In the genomic region with DNA sequence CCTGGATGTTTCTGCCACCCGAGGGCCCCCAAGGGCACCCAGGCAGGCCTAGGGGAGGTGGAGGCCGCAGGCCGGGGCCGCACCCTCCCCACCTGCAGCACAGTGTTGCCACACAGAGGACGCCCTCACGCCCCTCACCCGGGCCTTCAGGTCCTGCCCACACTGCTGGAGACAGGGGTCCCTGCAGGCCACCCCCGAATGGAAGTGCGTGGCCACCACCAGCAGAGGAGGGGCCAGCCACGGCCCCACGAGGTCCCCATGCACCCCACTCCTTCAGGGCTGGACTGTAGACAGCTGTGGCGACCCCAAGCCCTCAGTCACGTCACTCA, we compare ENCODE assay signal across 17 cellular contexts. TPM values are rescaled to one million over a fixed set of nuclear protein-coding genes. Genes with fewer than 3 reads are reported as not detected.
DNase-seq lines count a peak whose midpoint lies in the region; ATAC-seq and TF ChIP-seq lines count a peak whose summit lies in the region.
"Had no signal": no experiment of that assay in that cellular context is flagged by ENCODE, and none has a peak within 500 bp of the region (broad histone marks: within the 10 kb centered on the region; RNA-seq: fewer than 3 reads in every experiment).

No MANE protein-coding gene starts in this region.

- 86 to 92% methylated on average over 2 to 13 of the region's 13 CpGs for WGBS in body of pancreas, 2 donors
- 55 to 63% methylated on average over 13 of the region's 13 CpGs for WGBS in GM23248 (ENCODE audit: low coverage in 1 of 2, low lambda C conversion rate in 2 of 2, missing lambda C conversion rate in 2 of 2), 2 experiments

- peak; percentile 51 for DNase-seq in Right ventricle myocardium inferior (ENCODE audit: missing footprints)
- DNase-seq in left cardiac atrium = no peak
- peak in 3 of 4 donors; percentile 4 to 9 (median 4) for DNase-seq in body of pancreas
- DNase-seq in memory B cell (ENCODE audit: low spot score in 2 of 2) = no peak
- DNase-seq in upper lobe of right lung = peak; percentile 54
- no peak for DNase-seq in A172 (ENCODE audit: low spot score)
- DNase-seq in GM23248 = no peak
- DNase-seq: activated CD8-positive, alpha-beta T cell treated with anti-CD3 and anti-CD28 coated beads for 36 hours; activated naive CD4-positive, alpha-beta T cell treated with anti-CD3 and anti-CD28 coated beads for 36 hours; hypothalamus; NCI-H1105; NCI-H774; PC-9; stimulated activated naive CD8-positive, alpha-beta T cell treated with anti-CD3 and anti-CD28 coated beads, Interleukin-15, amount 100 ng/mL, for 72 hours had no signal

- no peak for TF ChIP-seq POLR2A in body of pancreas (IDR thresholded peaks at IDR 0.05)

- H3K9me2 ChIP-seq in GM23248 (ENCODE audit: insufficient read depth) = no peaks in the 10 kb centered on the region

- no peak for TF ChIP-seq CTCF in body of pancreas (IDR thresholded peaks at IDR 0.05)
- TF ChIP-seq CTCF in upper lobe of right lung (IDR thresholded peaks at IDR 0.05) = no peak

- no peaks in the 10 kb centered on the region for H3F3A ChIP-seq in GM23248 (ENCODE audit: insufficient read depth)

- no peaks in the 10 kb centered on the region for H3K9me3 Mint-ChIP-seq in memory B cell
- H3K9me3 Mint-ChIP-seq: activated CD8-positive, alpha-beta T cell treated with anti-CD3 and anti-CD28 coated beads for 36 hours; activated naive CD4-positive, alpha-beta T cell treated with anti-CD3 and anti-CD28 coated beads for 36 hours; stimulated activated naive CD8-positive, alpha-beta T cell treated with anti-CD3 and anti-CD28 coated beads, Interleukin-15, amount 100 ng/mL, for 72 hours had no signal

- H3K9me3 ChIP-seq in body of pancreas (no peaks in the 10 kb centered on the region), upper lobe of right lung (no peaks in the 10 kb centered on the region), GM23248 (ENCODE audit: low read depth) (no peaks in the 10 kb centered on the region)
- H3K9me3 ChIP-seq: psoas muscle had no signal

- H3K27me3 ChIP-seq in body of pancreas (no peaks in the 10 kb centered on the region), upper lobe of right lung (no peaks in the 10 kb centered on the region), GM23248 (replicated peaks; ENCODE audit: insufficient read depth) (0 out of 2 replicates have a peak, but pooled peaks cover 6% of the 10 kb centered on the region)

- no peak overlapping the region for H2AFZ ChIP-seq in GM23248
- H2AFZ ChIP-seq: PC-9 had no signal

- H4K20me1 ChIP-seq in GM23248 (ENCODE audit: insufficient read depth) = no peaks in the 10 kb centered on the region

- no peak overlapping the region for H3K9ac ChIP-seq in GM23248
- H3K9ac ChIP-seq: KMS-11 had no signal

- H3K36me3 Mint-ChIP-seq in memory B cell = peaks cover 3% of the 10 kb centered on the region

- intact Hi-C loops in Right ventricle myocardium inferior (cut with DNase I) = no loop called here
- intact Hi-C loops in left cardiac atrium (cut with DNase I) = no loop called here
- intact Hi-C loops in body of pancreas (cut with DNase I) = no loop called here
- intact Hi-C loops in upper lobe of right lung (cut with DNase I) = no loop called here

- H3K4me1 Mint-ChIP-seq in memory B cell = peaks cover 21% of the 10 kb centered on the region

- no peaks in the 10 kb centered on the region for H3K36me3 ChIP-seq in body of pancreas (replicated peaks in 1 of 2; ENCODE audit: insufficient read depth in 1 of 2, low read depth in 2 of 2)
- no peaks in the 10 kb centered on the region for H3K36me3 ChIP-seq in upper lobe of right lung
- no peaks in the 10 kb centered on the region for H3K36me3 ChIP-seq in GM23248 (ENCODE audit: low read depth)

- H3K27ac Mint-ChIP-seq in memory B cell = peak overlapping the region; percentile 62
- H3K27ac Mint-ChIP-seq: activated CD8-positive, alpha-beta T cell treated with anti-CD3 and anti-CD28 coated beads for 36 hours; activated naive CD4-positive, alpha-beta T cell treated with anti-CD3 and anti-CD28 coated beads for 36 hours had no signal

- no peak overlapping the region for H3K4me2 ChIP-seq in GM23248 (ENCODE audit: unreplicated experiment)
- H3K4me2 ChIP-seq: KMS-11, PC-9 had no signal

- H3K27me3 Mint-ChIP-seq in memory B cell = peaks cover 2% of the 10 kb centered on the region
- H3K27me3 Mint-ChIP-seq: activated CD8-positive, alpha-beta T cell treated with anti-CD3 and anti-CD28 coated beads for 36 hours; stimulated activated naive CD8-positive, alpha-beta T cell treated with anti-CD3 and anti-CD28 coated beads, Interleukin-15, amount 100 ng/mL, for 72 hours had no signal

- no peak for ATAC-seq in Right ventricle myocardium inferior
- no peak for ATAC-seq in left cardiac atrium
- no peak for ATAC-seq in body of pancreas
- ATAC-seq in memory B cell (ENCODE audit: low read depth) = no peak
- no peak for ATAC-seq in upper lobe of right lung
- ATAC-seq in HG03196 (IDR thresholded peaks at IDR 0.05; ENCODE audit: unreplicated experiment) = no peak
- ATAC-seq: activated CD8-positive, alpha-beta T cell treated with anti-CD3 and anti-CD28 coated beads for 36 hours; psoas muscle; stimulated activated naive CD8-positive, alpha-beta T cell treated with anti-CD3 and anti-CD28 coated beads, Interleukin-15, amount 100 ng/mL, for 72 hours had no signal

- peaks cover 10% of the 10 kb centered on the region for H3K4me1 ChIP-seq in body of pancreas
- peaks cover 7% of the 10 kb centered on the region for H3K4me1 ChIP-seq in upper lobe of right lung
- H3K4me1 ChIP-seq in GM23248 (ENCODE audit: insufficient read depth) = no peaks in the 10 kb centered on the region
- H3K4me1 ChIP-seq: psoas muscle had no signal

- no peaks in the 10 kb centered on the region for H3K79me2 ChIP-seq in GM23248 (ENCODE audit: insufficient read depth)

- H3K27ac ChIP-seq in body of pancreas = no peak overlapping the region
- H3K27ac ChIP-seq in upper lobe of right lung = no peak overlapping the region
- H3K27ac ChIP-seq in GM23248 = no peak overlapping the region
- H3K27ac ChIP-seq: KMS-11, PC-9, psoas muscle had no signal

- H3K4me3 Mint-ChIP-seq in memory B cell = no peak overlapping the region
- H3K4me3 Mint-ChIP-seq: activated CD8-positive, alpha-beta T cell treated with anti-CD3 and anti-CD28 coated beads for 36 hours; activated naive CD4-positive, alpha-beta T cell treated with anti-CD3 and anti-CD28 coated beads for 36 hours; stimulated activated naive CD8-positive, alpha-beta T cell treated with anti-CD3 and anti-CD28 coated beads, Interleukin-15, amount 100 ng/mL, for 72 hours had no signal

- H3K4me3 ChIP-seq in body of pancreas = no peak overlapping the region
- no peak overlapping the region for H3K4me3 ChIP-seq in upper lobe of right lung
- H3K4me3 ChIP-seq in GM23248 = no peak overlapping the region
- H3K4me3 ChIP-seq: PC-9, psoas muscle had no signal

- in situ Hi-C loops in GM23248 (cut with MboI) = no loop called here

RNA-seq across cellular contexts. Expression of a gene that starts 35.4 kb away (rescaled TPM):
- total RNA-seq in Right ventricle myocardium inferior (10.0 TPM), left cardiac atrium (1 to 10 TPM; 6.9 to 8.2 TPM), body of pancreas (10 to 100 TPM; 19.7 to 19.8 TPM), upper lobe of right lung (30.7 TPM)
- total RNA-seq in A172 (2014; rRNA removed; shearing (Covaris generic)) = 33.3 and 46.8 TPM in 2 replicates
- total RNA-seq in GM23248 (2014; rRNA removed; shearing (Covaris generic)) = 0.38 and 1.1 TPM in 2 replicates
- polyA plus RNA-seq in GM23248 (2016; fragmentation: Nextera tagmentation; extraction: Ambion mirVana) = 0.24 and 0.51 TPM in 2 replicates

RNA-seq across cellular contexts. Expression of a gene that starts 42.7 kb away (rescaled TPM):
- total RNA-seq in Right ventricle myocardium inferior = 19.1 TPM
- 10 to 100 TPM; 17.8 to 28.3 TPM for total RNA-seq in left cardiac atrium
- 10 to 100 TPM; 34.8 to 42.2 TPM for total RNA-seq in body of pancreas
- 35.1 TPM for total RNA-seq in upper lobe of right lung
- 55.3 and 56.3 TPM in 2 replicates for total RNA-seq in A172 (2014; rRNA removed; shearing (Covaris generic))
- total RNA-seq in GM23248 (2014; rRNA removed; shearing (Covaris generic)) = 16.7 and 26.8 TPM in 2 replicates
- 25.3 and 26.3 TPM in 2 replicates for polyA plus RNA-seq in GM23248 (2016; fragmentation: Nextera tagmentation; extraction: Ambion mirVana)

RNA-seq across cellular contexts. Expression of a gene that starts 56.3 kb away (rescaled TPM):
- total RNA-seq in Right ventricle myocardium inferior = 8.2 TPM
- 1 to 10 TPM; 6.6 to 8.5 TPM for total RNA-seq in left cardiac atrium
- 10 to 100 TPM in 1 of 2 donors, 1 to 10 TPM in 1; 9.6 to 25.1 TPM for total RNA-seq in body of pancreas
- total RNA-seq in upper lobe of right lung = 9.4 TPM
- total RNA-seq in A172 (2014; rRNA removed; shearing (Covaris generic)) = 5.2 and 8.8 TPM in 2 replicates
- 5.5 and 5.6 TPM in 2 replicates for total RNA-seq in GM23248 (2014; rRNA removed; shearing (Covaris generic))
- 9.5 and 9.9 TPM in 2 replicates for polyA plus RNA-seq in GM23248 (2016; fragmentation: Nextera tagmentation; extraction: Ambion mirVana)

Comparison
In these comparisons a context has a peak if more than half of its experiments do, and no peak if none do; other contexts are left out.
1. DNase-seq: peak in Right ventricle myocardium inferior (single experiment), body of pancreas (3 of 4) and upper lobe of right lung (single experiment); none in left cardiac atrium (single experiment), memory B cell (0 of 2), A172 (single experiment) and GM23248 (single experiment).